1 cellular context compared by ENCODE assay signal in the genomic region with DNA sequence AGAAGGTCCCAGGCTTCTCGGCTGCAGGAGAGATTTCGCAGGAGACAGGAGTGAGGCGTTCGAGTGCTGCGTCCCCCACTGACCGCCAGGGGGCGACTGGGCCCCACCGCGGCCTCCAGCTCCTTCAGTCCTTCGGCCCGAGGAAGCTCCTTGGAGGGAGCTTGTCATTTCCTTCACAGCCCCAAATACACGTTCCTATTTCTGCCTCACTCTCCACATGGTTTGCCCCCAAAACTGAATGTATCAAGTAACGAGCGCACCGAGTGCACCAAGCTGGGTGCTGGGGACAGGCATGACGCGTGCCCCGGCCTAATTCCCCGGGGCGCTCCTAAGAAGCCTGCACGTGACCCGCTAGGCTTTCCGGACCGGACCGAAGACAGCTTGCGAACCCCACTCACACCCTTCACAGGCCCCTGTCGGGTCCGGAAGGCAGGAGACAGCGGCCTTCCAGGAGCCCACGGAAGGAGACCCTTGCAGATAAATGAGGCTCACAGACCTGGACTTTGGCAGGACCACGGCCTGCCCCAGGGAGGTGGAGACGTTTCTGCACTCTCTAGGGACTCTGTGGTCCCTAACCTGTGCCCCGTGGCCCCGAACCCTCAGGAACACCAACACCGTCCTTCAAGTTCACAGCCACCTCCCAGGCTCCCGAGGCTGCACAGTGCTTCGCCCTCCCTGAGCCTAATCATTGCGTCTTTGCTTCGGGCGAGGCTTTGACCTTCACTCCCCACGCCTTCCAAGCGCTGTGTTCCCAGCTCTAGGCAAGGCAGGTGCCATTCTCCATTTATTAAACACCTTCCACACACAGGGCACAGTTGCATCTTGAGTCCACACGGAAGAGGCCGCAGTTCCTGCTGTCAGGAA.
TF ChIP-seq lines count a peak whose summit lies in the region.

No MANE protein-coding gene starts in this region.

TF ChIP-seq in HepG2, 621 proteins besides CTCF, POLR2A, EP300 and RAD21 (continued from another document and continues in another):
- TF ChIP-seq, protein P1, sequence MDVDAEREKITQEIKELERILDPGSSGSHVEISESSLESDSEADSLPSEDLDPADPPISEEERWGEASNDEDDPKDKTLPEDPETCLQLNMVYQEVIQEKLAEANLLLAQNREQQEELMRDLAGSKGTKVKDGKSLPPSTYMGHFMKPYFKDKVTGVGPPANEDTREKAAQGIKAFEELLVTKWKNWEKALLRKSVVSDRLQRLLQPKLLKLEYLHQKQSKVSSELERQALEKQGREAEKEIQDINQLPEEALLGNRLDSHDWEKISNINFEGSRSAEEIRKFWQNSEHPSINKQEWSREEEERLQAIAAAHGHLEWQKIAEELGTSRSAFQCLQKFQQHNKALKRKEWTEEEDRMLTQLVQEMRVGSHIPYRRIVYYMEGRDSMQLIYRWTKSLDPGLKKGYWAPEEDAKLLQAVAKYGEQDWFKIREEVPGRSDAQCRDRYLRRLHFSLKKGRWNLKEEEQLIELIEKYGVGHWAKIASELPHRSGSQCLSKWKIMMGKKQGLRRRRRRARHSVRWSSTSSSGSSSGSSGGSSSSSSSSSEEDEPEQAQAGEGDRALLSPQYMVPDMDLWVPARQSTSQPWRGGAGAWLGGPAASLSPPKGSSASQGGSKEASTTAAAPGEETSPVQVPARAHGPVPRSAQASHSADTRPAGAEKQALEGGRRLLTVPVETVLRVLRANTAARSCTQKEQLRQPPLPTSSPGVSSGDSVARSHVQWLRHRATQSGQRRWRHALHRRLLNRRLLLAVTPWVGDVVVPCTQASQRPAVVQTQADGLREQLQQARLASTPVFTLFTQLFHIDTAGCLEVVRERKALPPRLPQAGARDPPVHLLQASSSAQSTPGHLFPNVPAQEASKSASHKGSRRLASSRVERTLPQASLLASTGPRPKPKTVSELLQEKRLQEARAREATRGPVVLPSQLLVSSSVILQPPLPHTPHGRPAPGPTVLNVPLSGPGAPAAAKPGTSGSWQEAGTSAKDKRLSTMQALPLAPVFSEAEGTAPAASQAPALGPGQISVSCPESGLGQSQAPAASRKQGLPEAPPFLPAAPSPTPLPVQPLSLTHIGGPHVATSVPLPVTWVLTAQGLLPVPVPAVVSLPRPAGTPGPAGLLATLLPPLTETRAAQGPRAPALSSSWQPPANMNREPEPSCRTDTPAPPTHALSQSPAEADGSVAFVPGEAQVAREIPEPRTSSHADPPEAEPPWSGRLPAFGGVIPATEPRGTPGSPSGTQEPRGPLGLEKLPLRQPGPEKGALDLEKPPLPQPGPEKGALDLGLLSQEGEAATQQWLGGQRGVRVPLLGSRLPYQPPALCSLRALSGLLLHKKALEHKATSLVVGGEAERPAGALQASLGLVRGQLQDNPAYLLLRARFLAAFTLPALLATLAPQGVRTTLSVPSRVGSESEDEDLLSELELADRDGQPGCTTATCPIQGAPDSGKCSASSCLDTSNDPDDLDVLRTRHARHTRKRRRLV (CRISPR knock-in tag; IDR thresholded peaks at IDR 0.05) = no peak
- TF ChIP-seq, protein P2, sequence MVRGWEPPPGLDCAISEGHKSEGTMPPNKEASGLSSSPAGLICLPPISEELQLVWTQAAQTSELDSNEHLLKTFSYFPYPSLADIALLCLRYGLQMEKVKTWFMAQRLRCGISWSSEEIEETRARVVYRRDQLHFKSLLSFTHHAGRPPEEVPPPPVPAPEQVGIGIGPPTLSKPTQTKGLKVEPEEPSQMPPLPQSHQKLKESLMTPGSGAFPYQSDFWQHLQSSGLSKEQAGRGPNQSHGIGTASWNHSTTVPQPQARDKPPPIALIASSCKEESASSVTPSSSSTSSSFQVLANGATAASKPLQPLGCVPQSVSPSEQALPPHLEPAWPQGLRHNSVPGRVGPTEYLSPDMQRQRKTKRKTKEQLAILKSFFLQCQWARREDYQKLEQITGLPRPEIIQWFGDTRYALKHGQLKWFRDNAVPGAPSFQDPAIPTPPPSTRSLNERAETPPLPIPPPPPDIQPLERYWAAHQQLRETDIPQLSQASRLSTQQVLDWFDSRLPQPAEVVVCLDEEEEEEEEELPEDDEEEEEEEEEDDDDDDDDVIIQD (CRISPR knock-in tag; IDR thresholded peaks at IDR 0.05; ENCODE audit: low read depth) = no peak
- TF ChIP-seq MAZ (IDR thresholded peaks at IDR 0.05; ENCODE audit: borderline replicate concordance, low read depth, low read length) = no peak
- TF ChIP-seq MAZ (CRISPR knock-in tag; IDR thresholded peaks at IDR 0.05; ENCODE audit: low read depth) = no peak
- TF ChIP-seq, protein P3, sequence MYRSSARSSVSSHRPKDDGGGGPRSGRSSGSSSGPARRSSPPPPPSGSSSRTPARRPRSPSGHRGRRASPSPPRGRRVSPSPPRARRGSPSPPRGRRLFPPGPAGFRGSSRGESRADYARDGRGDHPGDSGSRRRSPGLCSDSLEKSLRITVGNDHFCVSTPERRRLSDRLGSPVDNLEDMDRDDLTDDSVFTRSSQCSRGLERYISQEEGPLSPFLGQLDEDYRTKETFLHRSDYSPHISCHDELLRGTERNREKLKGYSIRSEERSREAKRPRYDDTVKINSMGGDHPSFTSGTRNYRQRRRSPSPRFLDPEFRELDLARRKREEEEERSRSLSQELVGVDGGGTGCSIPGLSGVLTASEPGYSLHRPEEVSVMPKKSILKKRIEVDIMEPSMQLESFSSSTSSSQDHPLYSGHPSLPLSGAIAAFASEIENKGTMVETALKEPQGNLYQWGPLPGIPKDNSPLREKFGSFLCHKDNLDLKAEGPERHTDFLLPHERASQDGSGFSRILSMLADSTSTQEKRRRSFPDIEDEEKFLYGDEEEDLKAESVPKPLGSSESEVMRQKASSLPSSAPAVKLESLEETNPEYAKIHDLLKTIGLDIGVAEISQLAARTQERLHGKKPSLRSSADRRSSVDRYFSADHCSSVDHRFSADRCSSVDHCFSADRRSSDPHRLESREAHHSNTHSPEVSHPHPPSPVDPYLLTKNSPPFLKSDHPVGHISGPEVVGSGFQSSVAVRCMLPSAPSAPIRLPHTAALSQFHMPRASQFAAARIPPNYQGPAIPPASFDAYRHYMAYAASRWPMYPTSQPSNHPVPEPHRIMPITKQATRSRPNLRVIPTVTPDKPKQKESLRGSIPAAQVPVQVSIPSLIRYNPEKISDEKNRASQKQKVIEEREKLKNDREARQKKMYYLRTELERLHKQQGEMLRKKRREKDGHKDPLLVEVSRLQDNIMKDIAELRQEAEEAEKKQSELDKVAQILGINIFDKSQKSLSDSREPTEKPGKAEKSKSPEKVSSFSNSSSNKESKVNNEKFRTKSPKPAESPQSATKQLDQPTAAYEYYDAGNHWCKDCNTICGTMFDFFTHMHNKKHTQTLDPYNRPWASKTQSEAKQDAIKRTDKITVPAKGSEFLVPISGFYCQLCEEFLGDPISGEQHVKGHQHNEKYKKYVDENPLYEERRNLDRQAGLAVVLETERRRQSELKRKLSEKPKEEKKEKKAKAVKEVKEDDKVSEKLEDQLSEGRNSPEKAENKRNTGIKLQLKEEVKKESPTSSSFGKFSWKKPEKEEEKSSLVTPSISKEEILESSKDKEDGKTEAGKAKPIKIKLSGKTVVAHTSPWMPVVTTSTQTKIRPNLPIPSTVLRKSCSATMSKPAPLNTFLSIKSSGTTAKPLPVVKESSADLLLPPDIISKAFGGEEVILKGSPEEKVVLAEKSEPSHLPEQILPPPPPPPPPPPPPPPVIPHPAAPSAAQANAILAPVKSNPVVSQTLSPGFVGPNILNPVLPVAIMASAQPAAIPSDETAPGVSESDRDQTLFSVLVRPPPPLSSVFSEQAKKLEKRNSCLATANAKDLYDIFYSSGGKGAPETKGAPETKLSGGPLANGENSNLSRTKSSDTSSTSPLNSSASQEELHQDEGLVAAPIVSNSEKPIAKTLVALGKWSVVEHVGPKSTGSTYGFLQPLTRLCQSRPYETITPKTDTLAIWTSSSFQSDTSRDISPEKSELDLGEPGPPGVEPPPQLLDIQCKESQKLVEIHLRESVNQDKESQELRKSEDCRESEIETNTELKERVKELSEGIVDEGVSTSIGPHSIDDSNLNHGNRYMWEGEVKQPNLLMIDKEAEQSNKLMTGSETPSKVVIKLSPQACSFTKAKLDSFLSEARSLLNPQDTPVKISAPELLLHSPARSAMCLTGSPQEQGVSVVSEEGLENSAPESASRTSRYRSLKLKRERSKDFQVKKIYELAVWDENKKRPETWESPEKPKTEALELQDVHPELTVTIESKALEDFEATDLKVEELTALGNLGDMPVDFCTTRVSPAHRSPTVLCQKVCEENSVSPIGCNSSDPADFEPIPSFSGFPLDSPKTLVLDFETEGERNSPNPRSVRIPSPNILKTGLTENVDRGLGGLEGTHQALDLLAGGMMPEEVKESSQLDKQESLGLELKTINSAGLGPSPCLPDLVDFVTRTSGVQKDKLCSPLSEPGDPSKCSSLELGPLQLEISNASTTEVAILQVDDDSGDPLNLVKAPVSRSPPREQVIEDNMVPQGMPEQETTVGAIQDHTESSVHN (CRISPR knock-in tag; IDR thresholded peaks at IDR 0.05) = no peak
- 0 out of 2 replicates have a peak, but pooled peaks have one; percentile 36 for TF ChIP-seq ZMYM3 (CRISPR knock-in tag; IDR thresholded peaks at IDR 0.05)
- TF ChIP-seq NR1H2 (CRISPR knock-in tag; IDR thresholded peaks at IDR 0.05; ENCODE audit: borderline replicate concordance, low read depth) = no peak
- TF ChIP-seq, protein P4, sequence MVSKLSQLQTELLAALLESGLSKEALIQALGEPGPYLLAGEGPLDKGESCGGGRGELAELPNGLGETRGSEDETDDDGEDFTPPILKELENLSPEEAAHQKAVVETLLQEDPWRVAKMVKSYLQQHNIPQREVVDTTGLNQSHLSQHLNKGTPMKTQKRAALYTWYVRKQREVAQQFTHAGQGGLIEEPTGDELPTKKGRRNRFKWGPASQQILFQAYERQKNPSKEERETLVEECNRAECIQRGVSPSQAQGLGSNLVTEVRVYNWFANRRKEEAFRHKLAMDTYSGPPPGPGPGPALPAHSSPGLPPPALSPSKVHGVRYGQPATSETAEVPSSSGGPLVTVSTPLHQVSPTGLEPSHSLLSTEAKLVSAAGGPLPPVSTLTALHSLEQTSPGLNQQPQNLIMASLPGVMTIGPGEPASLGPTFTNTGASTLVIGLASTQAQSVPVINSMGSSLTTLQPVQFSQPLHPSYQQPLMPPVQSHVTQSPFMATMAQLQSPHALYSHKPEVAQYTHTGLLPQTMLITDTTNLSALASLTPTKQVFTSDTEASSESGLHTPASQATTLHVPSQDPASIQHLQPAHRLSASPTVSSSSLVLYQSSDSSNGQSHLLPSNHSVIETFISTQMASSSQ (IDR thresholded peaks at IDR 0.05; ENCODE audit: low read depth) = no peak
- TF ChIP-seq, protein P4 (CRISPR knock-in tag; IDR thresholded peaks at IDR 0.05; ENCODE audit: borderline replicate concordance) = 0 out of 2 replicates have a peak, but pooled peaks have one; percentile 22
- TF ChIP-seq ZNF296 (CRISPR knock-in tag; conservative IDR thresholded peaks at IDR 0.05) = 0 out of 2 replicates have a peak, but pooled peaks have one; percentile 7
- TF ChIP-seq YY1 (IDR thresholded peaks at IDR 0.05; ENCODE audit: insufficient read depth, insufficient replicate concordance, low read depth, low read length) = peak; percentile 57
- TF ChIP-seq, protein P5, sequence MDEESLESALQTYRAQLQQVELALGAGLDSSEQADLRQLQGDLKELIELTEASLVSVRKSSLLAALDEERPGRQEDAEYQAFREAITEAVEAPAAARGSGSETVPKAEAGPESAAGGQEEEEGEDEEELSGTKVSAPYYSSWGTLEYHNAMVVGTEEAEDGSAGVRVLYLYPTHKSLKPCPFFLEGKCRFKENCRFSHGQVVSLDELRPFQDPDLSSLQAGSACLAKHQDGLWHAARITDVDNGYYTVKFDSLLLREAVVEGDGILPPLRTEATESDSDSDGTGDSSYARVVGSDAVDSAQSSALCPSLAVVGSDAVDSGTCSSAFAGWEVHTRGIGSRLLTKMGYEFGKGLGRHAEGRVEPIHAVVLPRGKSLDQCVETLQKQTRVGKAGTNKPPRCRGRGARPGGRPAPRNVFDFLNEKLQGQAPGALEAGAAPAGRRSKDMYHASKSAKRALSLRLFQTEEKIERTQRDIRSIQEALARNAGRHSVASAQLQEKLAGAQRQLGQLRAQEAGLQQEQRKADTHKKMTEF (CRISPR knock-in tag; IDR thresholded peaks at IDR 0.05) = no peak
- TF ChIP-seq ZNF292 (CRISPR knock-in tag; IDR thresholded peaks at IDR 0.05; ENCODE audit: borderline replicate concordance, low read depth) = no peak
- TF ChIP-seq SMC3 (IDR thresholded peaks at IDR 0.05; ENCODE audit: low read length) = peak; percentile 60; the same call in 1 of the 2 replicates
- TF ChIP-seq, protein P6, sequence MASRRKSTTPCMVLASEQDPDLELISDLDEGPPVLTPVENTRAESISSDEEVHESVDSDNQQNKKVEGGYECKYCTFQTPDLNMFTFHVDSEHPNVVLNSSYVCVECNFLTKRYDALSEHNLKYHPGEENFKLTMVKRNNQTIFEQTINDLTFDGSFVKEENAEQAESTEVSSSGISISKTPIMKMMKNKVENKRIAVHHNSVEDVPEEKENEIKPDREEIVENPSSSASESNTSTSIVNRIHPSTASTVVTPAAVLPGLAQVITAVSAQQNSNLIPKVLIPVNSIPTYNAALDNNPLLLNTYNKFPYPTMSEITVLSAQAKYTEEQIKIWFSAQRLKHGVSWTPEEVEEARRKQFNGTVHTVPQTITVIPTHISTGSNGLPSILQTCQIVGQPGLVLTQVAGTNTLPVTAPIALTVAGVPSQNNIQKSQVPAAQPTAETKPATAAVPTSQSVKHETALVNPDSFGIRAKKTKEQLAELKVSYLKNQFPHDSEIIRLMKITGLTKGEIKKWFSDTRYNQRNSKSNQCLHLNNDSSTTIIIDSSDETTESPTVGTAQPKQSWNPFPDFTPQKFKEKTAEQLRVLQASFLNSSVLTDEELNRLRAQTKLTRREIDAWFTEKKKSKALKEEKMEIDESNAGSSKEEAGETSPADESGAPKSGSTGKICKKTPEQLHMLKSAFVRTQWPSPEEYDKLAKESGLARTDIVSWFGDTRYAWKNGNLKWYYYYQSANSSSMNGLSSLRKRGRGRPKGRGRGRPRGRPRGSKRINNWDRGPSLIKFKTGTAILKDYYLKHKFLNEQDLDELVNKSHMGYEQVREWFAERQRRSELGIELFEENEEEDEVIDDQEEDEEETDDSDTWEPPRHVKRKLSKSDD (CRISPR knock-in tag; IDR thresholded peaks at IDR 0.05; ENCODE audit: low read depth) = no peak
- TF ChIP-seq ZFX (CRISPR knock-in tag; IDR thresholded peaks at IDR 0.05; ENCODE audit: low read depth) = peak; percentile 56; the same call in 1 of the 2 replicates
- 0 out of 2 replicates have a peak, but pooled peaks have one; percentile 17 for TF ChIP-seq ADNP (CRISPR knock-in tag; IDR thresholded peaks at IDR 0.05)
- TF ChIP-seq FOXO1 (CRISPR knock-in tag; IDR thresholded peaks at IDR 0.05) = no peak
- TF ChIP-seq PITX1 (CRISPR knock-in tag; IDR thresholded peaks at IDR 0.05) = no peak
- TF ChIP-seq HMG20A (CRISPR knock-in tag; IDR thresholded peaks at IDR 0.05; ENCODE audit: borderline replicate concordance) = no peak
- TF ChIP-seq RFXANK (CRISPR knock-in tag; IDR thresholded peaks at IDR 0.05) = no peak
